Comparison of ENCODE assay signal across 7 cellular contexts in genomic region chrX:39819921-39820849, GRCh38.
DNase-seq lines count a peak whose midpoint lies in the region; ATAC-seq and TF ChIP-seq lines count a peak whose summit lies in the region.

No MANE protein-coding gene starts in this region.

- H3F3A ChIP-seq in GM23338 (replicated peaks; ENCODE audit: low read depth), result no peaks in the 10 kb centered on the region
- H3F3A ChIP-seq in PC-9 (ENCODE audit: insufficient read depth, low read depth), result no peaks in the 10 kb centered on the region

- no TSS peak for BruUV-seq in PC-9 (replicated peaks; lab: Mats Ljungman, UMichigan)

- H4K20me1 ChIP-seq in GM23338 (replicated peaks; ENCODE audit: insufficient read depth) (no peaks in the 10 kb centered on the region), PC-9 (ENCODE audit: insufficient read depth) (no peaks in the 10 kb centered on the region)

- intact Hi-C loops in psoas muscle (cut with DNase I), result loop anchor here (5.0 to 10.0 kb wide), 4 partner anchors 185 to 447 kb away; no protein-coding TSS in a partner anchor
- intact Hi-C loops in PC-9 (cut with micrococcal nuclease; ENCODE audit: unreplicated experiment), result no loop called here

- POLR2A ChIA-PET in PC-9 (lab: Charles Lee; ENCODE audit: unreplicated experiment), result no interaction called here

- no peak overlapping the region for H3K27ac Mint-ChIP-seq in GM23338
- peak overlapping the region; percentile 33 for H3K27ac Mint-ChIP-seq in glutamatergic neuron (ENCODE audit: unreplicated experiment)

- H3K27ac ChIP-seq in GM23338 (ENCODE audit: low read depth) (no peak overlapping the region), SK-N-MC (no peak overlapping the region), psoas muscle (no peak overlapping the region), PC-9 (no peak overlapping the region), foreskin keratinocyte (no peak overlapping the region)

- H3K4me3 Mint-ChIP-seq in GM23338 (peak overlapping the region; percentile 65), glutamatergic neuron (ENCODE audit: unreplicated experiment) (peak overlapping the region; percentile 72)

- peaks cover 23% of the 10 kb centered on the region for H3K27me3 Mint-ChIP-seq in GM23338 (ENCODE audit: insufficient read depth, low read depth, poor library complexity)
- H3K27me3 Mint-ChIP-seq in glutamatergic neuron (ENCODE audit: unreplicated experiment), result no peaks in the 10 kb centered on the region

- H2AFZ ChIP-seq in GM23338 (no peak overlapping the region), PC-9 (no peak overlapping the region)

- H3K4me3 ChIP-seq in GM23338 (peak overlapping the region; percentile 58), SK-N-MC (peak overlapping the region; percentile 72), psoas muscle (peak overlapping the region; percentile 59), PC-9 (no peak overlapping the region)

- H3K27me3 ChIP-seq in GM23338 (ENCODE audit: insufficient read depth), result peaks cover 7% of the 10 kb centered on the region; the same call in 1 of the 2 replicates
- peaks cover 0 to 39% (median 0%) of the 10 kb centered on the region in 3 donors for H3K27me3 ChIP-seq in psoas muscle (ENCODE audit: insufficient read depth in 3 of 3, low read length in 2 of 3)
- no peaks in the 10 kb centered on the region for H3K27me3 ChIP-seq in PC-9 (ENCODE audit: insufficient read depth, low read depth)
- H3K27me3 ChIP-seq in foreskin keratinocyte, result no peaks in the 10 kb centered on the region

- H3K9me3 Mint-ChIP-seq in GM23338, result peaks cover 3% of the 10 kb centered on the region; the same call in 1 of the 3 replicates
- peaks cover 5% of the 10 kb centered on the region for H3K9me3 Mint-ChIP-seq in glutamatergic neuron (ENCODE audit: unreplicated experiment)

- peak; percentile 36 for DNase-seq in GM23338 (ENCODE audit: low spot score)
- no peak for DNase-seq in SK-N-MC (ENCODE audit: low read depth, low spot score)
- peak; percentile 30 for DNase-seq in glutamatergic neuron
- DNase-seq in psoas muscle, result peak in 1 of 2 donors; percentile 52
- DNase-seq in activated gamma-delta T cell treated with Interleukin-2 at 50 U/mL for 16 hours, result no peak
- no peak for DNase-seq in PC-9
- no peak for DNase-seq in foreskin keratinocyte

- peaks cover 37% of the 10 kb centered on the region for H3K4me1 ChIP-seq in GM23338 (ENCODE audit: insufficient read depth)
- H3K4me1 ChIP-seq in psoas muscle, result no peaks in the 10 kb centered on the region
- no peaks in the 10 kb centered on the region for H3K4me1 ChIP-seq in PC-9 (replicated peaks; ENCODE audit: insufficient read depth)
- no peaks in the 10 kb centered on the region for H3K4me1 ChIP-seq in foreskin keratinocyte

- WGBS in psoas muscle, 3 donors, result 40 to 64% (median 52%) methylated on average over 25 to 34 of the region's 34 CpGs

- no peaks in the 10 kb centered on the region for H3K79me2 ChIP-seq in GM23338 (replicated peaks; ENCODE audit: insufficient read depth)
- H3K79me2 ChIP-seq in PC-9 (ENCODE audit: low read depth), result no peaks in the 10 kb centered on the region

- no peak overlapping the region for H3K9ac ChIP-seq in SK-N-MC (ENCODE audit: insufficient read length)

- CTCF ChIA-PET in PC-9 (lab: Charles Lee), result no interaction called here

- H3K4me2 ChIP-seq in GM23338 (peak overlapping the region; percentile 75), PC-9 (no peak overlapping the region)

- H3K9me2 ChIP-seq in GM23338 (ENCODE audit: insufficient read depth), result no peaks in the 10 kb centered on the region
- H3K9me2 ChIP-seq in PC-9 (ENCODE audit: insufficient read depth), result no peaks in the 10 kb centered on the region

- ATAC-seq in GM23338 (peak; percentile 3; the same call in 2 of the 3 replicates), psoas muscle (no peak), foreskin keratinocyte (no peak)

- H3K4me1 Mint-ChIP-seq in GM23338, result peaks cover 61% of the 10 kb centered on the region
- peaks cover 13% of the 10 kb centered on the region for H3K4me1 Mint-ChIP-seq in glutamatergic neuron (ENCODE audit: low read depth, unreplicated experiment)

- H3K36me3 Mint-ChIP-seq in GM23338 (ENCODE audit: low read depth) (no peaks in the 10 kb centered on the region; the same call in 2 of the 3 replicates), glutamatergic neuron (ENCODE audit: unreplicated experiment) (no peaks in the 10 kb centered on the region)

- TF ChIP-seq CTCF in GM23338 (conservative IDR thresholded peaks at IDR 0.05; ENCODE audit: low read depth in 2 of 2) (no peak), glutamatergic neuron (IDR thresholded peaks at IDR 0.05; ENCODE audit: partially characterized antibody, unreplicated experiment) (no peak), psoas muscle (IDR thresholded peaks at IDR 0.05) (no peak), PC-9 (conservative IDR thresholded peaks at IDR 0.05) (no peak), foreskin keratinocyte (conservative IDR thresholded peaks at IDR 0.05) (no peak)

- H3K9me3 ChIP-seq in SK-N-MC (ENCODE audit: low read depth, low read length) (no peaks in the 10 kb centered on the region), psoas muscle (no peaks in the 10 kb centered on the region), PC-9 (ENCODE audit: insufficient read depth, low read depth) (no peaks in the 10 kb centered on the region)

- no peaks in the 10 kb centered on the region for H3K36me3 ChIP-seq in GM23338 (ENCODE audit: insufficient read depth)
- H3K36me3 ChIP-seq in SK-N-MC (ENCODE audit: insufficient read depth, low read length), result no peaks in the 10 kb centered on the region
- no peaks in the 10 kb centered on the region for H3K36me3 ChIP-seq in psoas muscle (ENCODE audit: insufficient read depth in 1 of 2, low read depth in 1 of 2)
- no peaks in the 10 kb centered on the region for H3K36me3 ChIP-seq in PC-9 (ENCODE audit: low read depth)

TF ChIP-seq in GM23338, 12 proteins besides CTCF, POLR2A, EP300 and RAD21:
- 0 out of 2 replicates have a peak, but pooled peaks have one; percentile 19 for TF ChIP-seq POLR2AphosphoS5 (IDR thresholded peaks at IDR 0.05; ENCODE audit: low read depth)
- TF ChIP-seq CREB1 (CRISPR knock-in tag; IDR thresholded peaks at IDR 0.05; ENCODE audit: low read depth), result no peak

Comparison
In these comparisons a context has a peak if more than half of its experiments do, and no peak if none do; other contexts are left out.
1. DNase-seq: peak in GM23338 (single experiment) and glutamatergic neuron (single experiment); none in SK-N-MC (single experiment), activated gamma-delta T cell treated with Interleukin-2 at 50 U/mL for 16 hours (single experiment), PC-9 (0 of 2) and foreskin keratinocyte (0 of 2).